10 cellular contexts compared by ENCODE assay signal in the genomic region with DNA sequence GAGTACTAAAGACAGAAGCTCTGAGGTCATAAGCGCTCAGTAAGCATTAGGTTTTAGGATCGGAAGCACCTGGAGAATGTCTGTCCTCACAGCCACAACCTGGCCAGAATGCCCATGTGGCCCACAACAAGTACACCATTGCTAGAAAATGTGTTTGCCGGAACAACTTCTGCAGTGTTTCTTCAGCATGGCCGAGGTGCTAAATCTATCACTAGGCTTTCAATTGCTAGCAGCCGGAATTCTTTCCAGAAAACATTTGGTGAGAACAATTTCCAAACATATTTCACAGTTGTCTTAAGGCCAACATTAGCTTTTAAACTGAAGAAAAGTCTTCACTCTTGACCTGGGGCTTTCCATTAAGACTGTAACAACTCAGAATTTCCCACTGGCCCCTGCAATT. TPM values are rescaled to one million over a fixed set of nuclear protein-coding genes. Genes with fewer than 3 reads are reported as not detected.
"Had no signal": no experiment of that assay in that cellular context is flagged by ENCODE, and none has a peak within 500 bp of the region (broad histone marks: within the 10 kb centered on the region; RNA-seq: fewer than 3 reads in every experiment).

No MANE protein-coding gene starts in this region.

- H3K27ac Mint-ChIP-seq: GM23338, H9, HFFc6 had no signal

- DNase-seq: GM23248, GOT3, H7, H9, HCEC 1CT, HFFc6 had no signal

- ATAC-seq: GM23338, HCT116 had no signal

- H3K9ac ChIP-seq: GM23248 had no signal

- FAIRE-seq: H54 had no signal

- H3K4me2 ChIP-seq: GM23338 had no signal

- H3K4me3 ChIP-seq: GM23248, GM23338, HAP-1 had no signal

- H3K36me3 ChIP-seq: HAP-1 had no signal

- H2AFZ ChIP-seq: GM23248 had no signal

- H3K4me3 Mint-ChIP-seq: GM23338, H9, HFFc6 had no signal

- H3K27ac ChIP-seq: GM23248 had no signal

- H3K4me1 ChIP-seq: HAP-1 had no signal

- H3K9me3 ChIP-seq: HAP-1 had no signal

RNA-seq across cellular contexts. Expression of gene ADTRP, which starts 18.2 kb away (rescaled TPM):
- total RNA-seq: GM23338, H9 had no signal
- polyA plus RNA-seq: GM23338 had no signal
